ENCODE assay signal across 15 cellular contexts in the genomic region with DNA sequence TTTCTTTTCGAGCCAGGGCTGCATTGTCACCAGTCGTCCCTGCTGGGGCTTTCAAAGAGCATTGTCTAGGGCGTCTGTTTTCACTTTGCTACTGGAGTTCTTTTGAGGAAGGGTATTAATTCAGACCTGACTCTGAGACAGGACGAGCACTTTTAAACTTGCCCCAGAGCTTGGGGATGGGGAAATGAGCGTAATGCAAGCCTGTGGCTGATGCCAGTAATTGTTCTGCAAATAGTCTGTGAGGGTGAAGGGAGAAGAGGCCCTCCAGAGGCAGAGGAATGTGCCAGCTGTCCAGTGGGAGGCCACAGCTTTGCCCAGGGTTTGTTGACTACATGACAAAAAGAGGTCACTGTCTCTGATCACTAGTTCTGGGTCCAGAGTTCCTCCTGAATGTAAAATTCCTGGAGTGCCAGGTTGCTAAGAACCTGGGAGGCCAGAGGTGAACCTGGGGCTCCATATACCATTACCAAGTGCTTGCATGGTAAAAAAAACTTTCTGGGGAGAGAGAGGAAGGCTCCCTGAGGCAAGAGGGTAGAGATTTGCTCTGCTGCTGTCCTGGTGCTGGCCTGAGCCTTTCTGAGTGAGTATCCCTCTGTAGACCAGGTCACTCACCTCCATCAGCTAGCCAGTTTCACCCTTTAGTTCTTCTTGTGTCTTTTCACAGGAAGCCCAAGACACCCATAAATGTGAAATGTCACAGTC. TPM values are rescaled to one million over a fixed set of nuclear protein-coding genes. Genes with fewer than 3 reads are reported as not detected.
DNase-seq lines count a peak whose midpoint lies in the region; ATAC-seq and TF ChIP-seq lines count a peak whose summit lies in the region.
"Had no signal": no experiment of that assay in that cellular context is flagged by ENCODE, and none has a peak within 500 bp of the region (broad histone marks: within the 10 kb centered on the region; RNA-seq: fewer than 3 reads in every experiment).

No MANE protein-coding gene starts in this region.

- no peak overlapping the region for H3K4me3 Mint-ChIP-seq in osteocyte (ENCODE audit: unreplicated experiment)
- no peak overlapping the region for H3K4me3 Mint-ChIP-seq in T-cell
- H3K4me3 Mint-ChIP-seq: activated naive CD4-positive, alpha-beta T cell treated with anti-CD3 and anti-CD28 coated beads, Interleukin-2, amount 10 ng/mL, durations not matched to agents 7 days and 5 days; CD4-positive, alpha-beta memory T cell; H9; naive thymus-derived CD8-positive, alpha-beta T cell had no signal

- H3K4me1 ChIP-seq in left ventricle myocardium inferior: peaks cover 44% of the 10 kb centered on the region
- H3K4me1 ChIP-seq: suprapubic skin had no signal

- H3K27me3 Mint-ChIP-seq in osteocyte (ENCODE audit: unreplicated experiment) (no peaks in the 10 kb centered on the region), T-cell (no peaks in the 10 kb centered on the region)
- H3K27me3 Mint-ChIP-seq: activated naive CD4-positive, alpha-beta T cell treated with anti-CD3 and anti-CD28 coated beads, Interleukin-2, amount 10 ng/mL, durations not matched to agents 7 days and 5 days; CD4-positive, alpha-beta memory T cell; naive thymus-derived CD8-positive, alpha-beta T cell had no signal

- CTCF ChIA-PET in T-cell (lab: Charles Lee): no interaction called here

- H3K4me1 Mint-ChIP-seq in osteocyte (ENCODE audit: unreplicated experiment): peaks cover 10% of the 10 kb centered on the region
- H3K4me1 Mint-ChIP-seq in T-cell: peaks cover 29 to 39% (median 33%) of the 10 kb centered on the region in 3 donors
- H3K4me1 Mint-ChIP-seq: activated naive CD4-positive, alpha-beta T cell treated with anti-CD3 and anti-CD28 coated beads, Interleukin-2, amount 10 ng/mL, durations not matched to agents 7 days and 5 days had no signal

- H3K36me3 Mint-ChIP-seq in osteocyte (ENCODE audit: unreplicated experiment): peaks cover 4% of the 10 kb centered on the region
- peaks cover 21% of the 10 kb centered on the region for H3K36me3 Mint-ChIP-seq in T-cell

- peak; percentile 15 for DNase-seq in LHCN-M2 (ENCODE audit: low read depth)
- DNase-seq in SKM-1 treated with dmso at 0.1 percent for 144 hours (lab: John Stamatoyannopoulos, UW; ENCODE audit: unreplicated experiment): peak; percentile 60
- DNase-seq in left ventricle myocardium inferior: no peak
- DNase-seq in osteocyte (ENCODE audit: extremely low spot score, unreplicated experiment): no peak
- no peak for DNase-seq in pons (ENCODE audit: low spot score)
- no peak for DNase-seq in A172 (ENCODE audit: low spot score)
- DNase-seq in T-cell: no peak
- DNase-seq: activated naive CD4-positive, alpha-beta T cell treated with anti-CD3 and anti-CD28 coated beads, Interleukin-2, amount 10 ng/mL, durations not matched to agents 7 days and 5 days; CD4-positive, alpha-beta memory T cell; H9; naive thymus-derived CD8-positive, alpha-beta T cell had no signal

- H3K27ac Mint-ChIP-seq in osteocyte (ENCODE audit: unreplicated experiment): peak overlapping the region; percentile 50
- H3K27ac Mint-ChIP-seq in T-cell: no peak overlapping the region
- H3K27ac Mint-ChIP-seq: activated naive CD4-positive, alpha-beta T cell treated with anti-CD3 and anti-CD28 coated beads, Interleukin-2, amount 10 ng/mL, durations not matched to agents 7 days and 5 days had no signal

- no peaks in the 10 kb centered on the region for H3K27me3 ChIP-seq in left ventricle myocardium inferior (ENCODE audit: low read depth)
- H3K27me3 ChIP-seq: suprapubic skin had no signal

- peak overlapping the region; percentile 57 for H3K27ac ChIP-seq in left ventricle myocardium inferior (replicated peaks)
- H3K27ac ChIP-seq: skin epidermis, suprapubic skin had no signal

- ATAC-seq in HG02852 (IDR thresholded peaks at IDR 0.05; ENCODE audit: unreplicated experiment) (no peak), T-cell (replicated peaks in 1 of 4) (no peak)
- ATAC-seq: esophagus mucosa; naive thymus-derived CD8-positive, alpha-beta T cell had no signal

- H3K9me3 ChIP-seq in left ventricle myocardium inferior (replicated peaks): no peaks in the 10 kb centered on the region
- H3K9me3 ChIP-seq: suprapubic skin had no signal

- H3K9me3 Mint-ChIP-seq in osteocyte (ENCODE audit: unreplicated experiment): no peaks in the 10 kb centered on the region
- no peaks in the 10 kb centered on the region for H3K9me3 Mint-ChIP-seq in T-cell
- H3K9me3 Mint-ChIP-seq: activated naive CD4-positive, alpha-beta T cell treated with anti-CD3 and anti-CD28 coated beads, Interleukin-2, amount 10 ng/mL, durations not matched to agents 7 days and 5 days; H9; naive thymus-derived CD8-positive, alpha-beta T cell had no signal

- POLR2A ChIA-PET in T-cell (lab: Charles Lee): interaction anchor here in 1 of 2 donors (0.6 kb wide), 1 partner anchor 720 kb away, joined by 5 read pairs; no protein-coding TSS in a partner anchor

- no peak overlapping the region for H3K4me3 ChIP-seq in left ventricle myocardium inferior
- H3K4me3 ChIP-seq: skin epidermis, suprapubic skin had no signal

- no peaks in the 10 kb centered on the region for H3K36me3 ChIP-seq in left ventricle myocardium inferior
- H3K36me3 ChIP-seq: suprapubic skin had no signal

- intact Hi-C loops in left ventricle myocardium inferior (cut with micrococcal nuclease): no loop called here

- no peak for TF ChIP-seq CTCF in left ventricle myocardium inferior (IDR thresholded peaks at IDR 0.05; ENCODE audit: borderline replicate concordance)
- no peak for TF ChIP-seq CTCF in osteocyte (IDR thresholded peaks at IDR 0.05)

RNA-seq across cellular contexts. Expression of a gene that starts 14.8 kb away (rescaled TPM):
- total RNA-seq in LHCN-M2 (2014; rRNA removed) (6.7 and 7.9 TPM in 2 replicates), left ventricle myocardium inferior (23.7 TPM), osteocyte (14.3 and 15.6 TPM in 2 replicates), T-cell (10 to 100 TPM; 15.9 to 21.1 (median 19.1) TPM)
- polyA plus RNA-seq in LHCN-M2 (2012): 12.2 TPM
- total RNA-seq in A172 (2014; rRNA removed; shearing (Covaris generic)): 3.5 and 4.1 TPM in 2 replicates

RNA-seq across cellular contexts. Expression of a gene that starts 44.5 kb away (rescaled TPM):
- 96.4 and 107 TPM in 2 replicates for total RNA-seq in LHCN-M2 (2014; rRNA removed)
- polyA plus RNA-seq in LHCN-M2 (2012): 57.4 TPM
- 25.3 TPM for total RNA-seq in left ventricle myocardium inferior
- 34.1 and 34.3 TPM in 2 replicates for total RNA-seq in osteocyte
- 169 and 205 TPM in 2 replicates for total RNA-seq in A172 (2014; rRNA removed; shearing (Covaris generic))
- total RNA-seq in T-cell: 10 to 100 TPM; 21.4 to 33.4 (median 29.9) TPM

Comparison
In these comparisons a context has a peak if more than half of its experiments do, and no peak if none do; other contexts are left out.
1. DNase-seq: peak in LHCN-M2 (single experiment) and SKM-1 treated with dmso at 0.1 percent for 144 hours (single experiment); none in left ventricle myocardium inferior (single experiment), osteocyte (single experiment), pons (single experiment), A172 (single experiment) and T-cell (0 of 34).